ENCODE assay signal across 8 cellular contexts in the genomic region with DNA sequence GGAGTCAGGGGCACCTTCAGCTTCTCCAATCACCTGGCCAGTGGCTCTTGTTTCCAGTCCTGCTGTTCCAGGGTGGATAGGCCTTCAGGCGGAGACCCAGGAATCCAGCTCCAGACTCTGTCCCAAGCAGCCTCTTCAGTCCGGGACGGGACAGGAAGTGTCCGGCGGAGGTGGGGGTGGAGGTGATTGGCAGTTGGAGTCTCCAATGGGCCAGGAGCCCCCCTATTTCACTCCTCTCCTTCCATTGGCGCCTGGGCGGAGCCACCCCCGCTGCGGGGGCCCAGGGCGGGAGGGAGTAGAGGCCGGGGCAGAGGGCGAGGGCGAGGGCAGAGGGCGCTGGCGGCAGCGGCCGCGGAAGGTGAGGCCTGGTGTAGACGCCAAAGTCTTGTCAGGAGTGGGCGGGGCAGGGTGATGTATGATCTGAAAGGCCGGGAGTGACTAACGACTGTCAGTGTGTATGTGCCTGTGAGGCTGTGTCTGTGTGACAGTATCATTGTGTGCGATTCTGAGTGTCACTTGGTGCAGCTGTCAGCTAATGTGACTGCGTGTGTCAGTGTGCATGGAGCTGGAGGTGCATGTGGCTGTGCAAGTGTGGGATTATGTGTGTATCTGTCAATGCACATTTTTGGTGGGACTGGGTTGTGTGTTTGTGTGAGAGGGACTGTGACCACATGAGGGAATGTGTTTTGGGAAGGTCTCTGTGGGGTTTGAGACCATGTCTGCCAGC. TPM values are rescaled to one million over a fixed set of nuclear protein-coding genes. Genes with fewer than 3 reads are reported as not detected.
A peak's percentile ranks its signal among the peaks of the same experiment; 100 is the strongest.
DNase-seq lines count a peak whose midpoint lies in the region; ATAC-seq and TF ChIP-seq lines count a peak whose summit lies in the region.

Gene IL11RA, plus strand, starts transcription at position 310 of the 727 bp plus-strand sequence. CDS start 3,033 bp downstream, outside the sequence.

- H3K4me1 Mint-ChIP-seq in mesothelial cell of epicardium = peaks cover 58% of the 10 kb centered on the region

- TF ChIP-seq CTCF in mesothelial cell of epicardium (IDR thresholded peaks at IDR 0.05; ENCODE audit: unreplicated experiment) = no peak

- DNase-seq in Daoy (ENCODE audit: low read depth) (peak; percentile 87), MV-4-11 (lab: John Stamatoyannopoulos, UW) (peak; percentile 77), mesothelial cell of epicardium (ENCODE audit: low spot score in 2 of 2, unreplicated experiment in 2 of 2) (no peak)
- DNase-seq in activated CD8-positive, alpha-beta memory T cell treated with anti-CD3 and anti-CD28 coated beads, Interleukin-2, amount 50 U/mL, for 48 hours = peak; percentile 73
- DNase-seq in stimulated activated naive CD8-positive, alpha-beta T cell treated with anti-CD3 and anti-CD28 coated beads, Interleukin-15, Interleukin-2, amounts not matched to agents 100 U/mL and 50 U/mL, for 24 hours = peak; percentile 63

- H3K4me3 Mint-ChIP-seq in mesothelial cell of epicardium = peak within 1 kb of the TSS; percentile 71

- no peaks in the 10 kb centered on the region for H3K9me3 Mint-ChIP-seq in mesothelial cell of epicardium

- peaks cover 6% of the 10 kb centered on the region for H3K36me3 Mint-ChIP-seq in mesothelial cell of epicardium

- H3K27me3 Mint-ChIP-seq in mesothelial cell of epicardium (ENCODE audit: low read depth) = no peaks in the 10 kb centered on the region

- peak; percentile 89 for ATAC-seq in esophagus mucosa
- ATAC-seq in stimulated activated naive CD8-positive, alpha-beta T cell treated with anti-CD3 and anti-CD28 coated beads, Interleukin-15, Interleukin-2, amounts not matched to agents 100 U/mL and 50 U/mL, for 24 hours = peak; percentile 75
- no peak for ATAC-seq in GM18867 (IDR thresholded peaks at IDR 0.05; ENCODE audit: unreplicated experiment)
- no peak for ATAC-seq in GM19455 (IDR thresholded peaks at IDR 0.05; ENCODE audit: unreplicated experiment)

- peak within 1 kb of the TSS; percentile 95 for H3K27ac Mint-ChIP-seq in mesothelial cell of epicardium

RNA-seq across cellular contexts. Expression of gene IL11RA, which starts in this region (rescaled TPM):
- total RNA-seq in Daoy (2014; rRNA removed; shearing (Covaris generic)) = 6.1 and 9.0 TPM in 2 replicates
- total RNA-seq in esophagus mucosa (4.0 TPM), mesothelial cell of epicardium (112 to 114 TPM (median 113 TPM) in 3 replicates)

Comparison
In these comparisons a context has a peak if more than half of its experiments do, and no peak if none do; other contexts are left out.
1. RNA of gene IL11RA (total RNA-seq): 112 to 114 TPM in mesothelial cell of epicardium; 6.1 to 9.0 TPM in Daoy and 4.0 TPM in esophagus mucosa (single experiment); every median in the first group is over 10 times any median in the second.
2. DNase-seq: peak in Daoy (single experiment), MV-4-11 (single experiment), activated CD8-positive, alpha-beta memory T cell treated with anti-CD3 and anti-CD28 coated beads, Interleukin-2, amount 50 U/mL, for 48 hours (single experiment) and stimulated activated naive CD8-positive, alpha-beta T cell treated with anti-CD3 and anti-CD28 coated beads, Interleukin-15, Interleukin-2, amounts not matched to agents 100 U/mL and 50 U/mL, for 24 hours (single experiment); none in mesothelial cell of epicardium (0 of 2).
3. ATAC-seq: peak in esophagus mucosa (single experiment) and stimulated activated naive CD8-positive, alpha-beta T cell treated with anti-CD3 and anti-CD28 coated beads, Interleukin-15, Interleukin-2, amounts not matched to agents 100 U/mL and 50 U/mL, for 24 hours (single experiment); none in GM18867 (single experiment) and GM19455 (single experiment).